26 cellular contexts compared by ENCODE assay signal in the genomic region with DNA sequence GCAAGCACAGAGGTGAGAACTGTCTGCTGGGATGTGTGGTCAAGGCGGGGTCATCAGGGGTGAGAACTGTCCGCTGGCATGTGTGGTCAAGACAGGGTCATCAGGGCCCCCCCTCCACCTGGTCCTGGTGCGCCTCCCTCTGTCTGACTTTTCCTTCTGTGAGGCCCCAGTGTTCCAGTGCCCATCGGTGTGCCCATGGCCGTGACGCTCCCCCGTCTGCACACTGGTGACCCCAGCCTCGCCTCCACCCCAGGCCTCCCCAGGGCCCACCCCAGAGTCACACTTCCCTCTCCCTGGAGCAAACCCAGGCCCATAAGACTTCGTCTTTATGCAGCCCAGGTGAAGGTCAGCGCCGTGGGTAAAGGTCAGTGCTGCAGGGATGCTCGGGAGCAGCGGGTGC.
DNase-seq lines count a peak whose midpoint lies in the region; ATAC-seq and TF ChIP-seq lines count a peak whose summit lies in the region.
"Had no signal": no experiment of that assay in that cellular context is flagged by ENCODE, and none has a peak within 500 bp of the region (broad histone marks: within the 10 kb centered on the region; RNA-seq: fewer than 3 reads in every experiment).

No MANE protein-coding gene starts in this region.

- H3K9me3 ChIP-seq in naive thymus-derived CD4-positive, alpha-beta T cell (ENCODE audit: control insufficient read depth in 2 of 3, low read length in 3 of 3), result no peaks in the 10 kb centered on the region
- H3K9me3 ChIP-seq in sigmoid colon (no peaks in the 10 kb centered on the region), prostate gland (no peaks in the 10 kb centered on the region), mucosa of descending colon (peaks cover 6% of the 10 kb centered on the region)
- H3K9me3 ChIP-seq: A549; BLaER1 treated with 17β-estradiol and CSF1 and Interleukin-3, amounts not matched to agents 10 nM and 100 nM had no signal

- no peak overlapping the region for H3K27ac Mint-ChIP-seq in natural killer cell treated with Interleukin-12 subunit alpha and Interleukin-12 subunit beta and Interleukin-15 and Interleukin-18, amount 100 ng/mL, for 72 hours
- H3K27ac Mint-ChIP-seq in natural killer cell, result no peak overlapping the region
- no peak overlapping the region for H3K27ac Mint-ChIP-seq in naive thymus-derived CD4-positive, alpha-beta T cell
- no peak overlapping the region for H3K27ac Mint-ChIP-seq in stimulated activated memory B cell treated with anti-CD40 and anti-IgM and Interleukin-4, amounts not matched to agents 10 μg/mL and 1 μg/mL and 100 μg/mL, for 72 hours
- H3K27ac Mint-ChIP-seq: B cell; CD4-positive, alpha-beta memory T cell; CD4-positive, CD25-positive, alpha-beta regulatory T cell; CD8-positive, alpha-beta memory T cell had no signal

- no peak for TF ChIP-seq EP300 in sigmoid colon (IDR thresholded peaks at IDR 0.05)

- no peaks in the 10 kb centered on the region for H3K36me3 ChIP-seq in naive thymus-derived CD4-positive, alpha-beta T cell (ENCODE audit: control insufficient read depth in 2 of 3, insufficient read depth in 3 of 3, low read length in 3 of 3)
- H3K36me3 ChIP-seq in sigmoid colon, result no peaks in the 10 kb centered on the region
- H3K36me3 ChIP-seq in prostate gland, result no peaks in the 10 kb centered on the region
- H3K36me3 ChIP-seq in mucosa of descending colon (ENCODE audit: low read depth), result no peaks in the 10 kb centered on the region
- H3K36me3 ChIP-seq: BLaER1 treated with 17β-estradiol and CSF1 and Interleukin-3, amounts not matched to agents 10 nM and 100 nM had no signal

- ATAC-seq in natural killer cell treated with Interleukin-12 subunit alpha and Interleukin-12 subunit beta and Interleukin-15 and Interleukin-18, amount 100 ng/mL, for 72 hours, result peak; percentile 24 to 43
- ATAC-seq in natural killer cell, result no peak
- ATAC-seq in naive thymus-derived CD4-positive, alpha-beta T cell, result peak; percentile 32
- ATAC-seq in stimulated activated memory B cell treated with anti-CD40 and anti-IgM and Interleukin-4, amounts not matched to agents 10 μg/mL and 1 μg/mL and 100 μg/mL, for 72 hours, result peak; percentile 53
- no peak for ATAC-seq in HG03135 (IDR thresholded peaks at IDR 0.05; ENCODE audit: unreplicated experiment)
- ATAC-seq in mucosa of descending colon, result no peak
- ATAC-seq: A549, GM12878 had no signal

- CTCF ChIA-PET in naive thymus-derived CD4-positive, alpha-beta T cell (lab: Charles Lee), result no interaction called here

- H3K27me3 Mint-ChIP-seq in natural killer cell treated with Interleukin-12 subunit alpha and Interleukin-12 subunit beta and Interleukin-15 and Interleukin-18, amount 100 ng/mL, for 72 hours, result peaks cover 0 to 13% of the 10 kb centered on the region in 2 donors
- peaks cover 0 to 1% of the 10 kb centered on the region in 2 donors for H3K27me3 Mint-ChIP-seq in natural killer cell (ENCODE audit: low read depth in 2 of 2)
- H3K27me3 Mint-ChIP-seq in naive thymus-derived CD4-positive, alpha-beta T cell, result peaks cover 0 to 45% (median 0%) of the 10 kb centered on the region in 5 donors
- H3K27me3 Mint-ChIP-seq in stimulated activated memory B cell treated with anti-CD40 and anti-IgM and Interleukin-4, amounts not matched to agents 10 μg/mL and 1 μg/mL and 100 μg/mL, for 72 hours, result no peaks in the 10 kb centered on the region
- H3K27me3 Mint-ChIP-seq: B cell; CD8-positive, alpha-beta memory T cell had no signal

- peaks cover under 1% of the 10 kb centered on the region for H3K9me3 Mint-ChIP-seq in natural killer cell treated with Interleukin-12 subunit alpha and Interleukin-12 subunit beta and Interleukin-15 and Interleukin-18, amount 100 ng/mL, for 72 hours
- H3K9me3 Mint-ChIP-seq in natural killer cell, result peaks cover 0 to under 1% of the 10 kb centered on the region in 2 donors
- peaks cover 0 to 6% (median under 1%) of the 10 kb centered on the region in 11 donors for H3K9me3 Mint-ChIP-seq in naive thymus-derived CD4-positive, alpha-beta T cell
- H3K9me3 Mint-ChIP-seq in stimulated activated memory B cell treated with anti-CD40 and anti-IgM and Interleukin-4, amounts not matched to agents 10 μg/mL and 1 μg/mL and 100 μg/mL, for 72 hours, result peaks cover 17% of the 10 kb centered on the region

- WGBS in sigmoid colon, 2 donors, result 83 to 85% methylated on average over 13 of the region's 13 CpGs
- WGBS in prostate gland, result 84% methylated on average over 13 of the region's 13 CpGs

- DNase-seq in natural killer cell treated with Interleukin-12 subunit alpha and Interleukin-12 subunit beta and Interleukin-15 and Interleukin-18, amount 100 ng/mL, for 72 hours (ENCODE audit: low spot score), result no peak
- DNase-seq in natural killer cell (no peak), sigmoid colon (peak; percentile 46), prostate gland (ENCODE audit: low spot score) (no peak), mucosa of descending colon (no peak)
- no peak for DNase-seq in naive thymus-derived CD4-positive, alpha-beta T cell
- DNase-seq: AML-193; CD4-positive, alpha-beta memory T cell; CD4-positive, CD25-positive, alpha-beta regulatory T cell; CD8-positive, alpha-beta memory T cell; COR-L47; DMS 273 treated with DMSO at 0.1 percent for 48 hours; DMS153; DMS53; DMS79; DND-41; EL; GDM1 had no signal

- TF ChIP-seq CTCF in natural killer cell (IDR thresholded peaks at IDR 0.05), result no peak
- TF ChIP-seq CTCF in sigmoid colon (IDR thresholded peaks at IDR 0.05), result no peak
- no peak for TF ChIP-seq CTCF in prostate gland (IDR thresholded peaks at IDR 0.05)
- TF ChIP-seq CTCF in mucosa of descending colon (IDR thresholded peaks at IDR 0.05), result no peak

- no peak overlapping the region for H3K4me3 ChIP-seq in naive thymus-derived CD4-positive, alpha-beta T cell (ENCODE audit: low read length)
- H3K4me3 ChIP-seq in sigmoid colon (no peak overlapping the region), prostate gland (no peak overlapping the region), mucosa of descending colon (no peak overlapping the region)
- H3K4me3 ChIP-seq: A549; BLaER1 treated with 17β-estradiol and CSF1 and Interleukin-3, amounts not matched to agents 10 nM and 100 nM; GM12878 had no signal

- POLR2A ChIA-PET in naive thymus-derived CD4-positive, alpha-beta T cell (lab: Charles Lee), result no interaction called here

- no peak overlapping the region for H3K27ac ChIP-seq in naive thymus-derived CD4-positive, alpha-beta T cell (ENCODE audit: low read depth, low read length)
- H3K27ac ChIP-seq in sigmoid colon (no peak overlapping the region), prostate gland (no peak overlapping the region)
- H3K27ac ChIP-seq: 22Rv1; A549; BLaER1 treated with 17β-estradiol and CSF1 and Interleukin-3, amounts not matched to agents 10 nM and 100 nM; C4-2B had no signal

- H3K36me3 Mint-ChIP-seq in natural killer cell treated with Interleukin-12 subunit alpha and Interleukin-12 subunit beta and Interleukin-15 and Interleukin-18, amount 100 ng/mL, for 72 hours, result no peaks in the 10 kb centered on the region
- H3K36me3 Mint-ChIP-seq in natural killer cell, result no peaks in the 10 kb centered on the region
- peaks cover 0 to under 1% (median 0%) of the 10 kb centered on the region in 5 donors for H3K36me3 Mint-ChIP-seq in naive thymus-derived CD4-positive, alpha-beta T cell
- H3K36me3 Mint-ChIP-seq in stimulated activated memory B cell treated with anti-CD40 and anti-IgM and Interleukin-4, amounts not matched to agents 10 μg/mL and 1 μg/mL and 100 μg/mL, for 72 hours, result no peaks in the 10 kb centered on the region
- H3K36me3 Mint-ChIP-seq: CD4-positive, alpha-beta memory T cell; CD4-positive, CD25-positive, alpha-beta regulatory T cell; CD8-positive, alpha-beta memory T cell had no signal

- intact Hi-C loops in natural killer cell (cut with micrococcal nuclease) (no loop called here), sigmoid colon (cut with DNase I) (no loop called here), prostate gland (cut with DNase I) (no loop called here), mucosa of descending colon (cut with DNase I, micrococcal nuclease) (no loop called here)
- intact Hi-C loops in naive thymus-derived CD4-positive, alpha-beta T cell (cut with micrococcal nuclease), result no loop called here

- H3K27me3 ChIP-seq in naive thymus-derived CD4-positive, alpha-beta T cell (ENCODE audit: control insufficient read depth in 2 of 2, insufficient read depth in 2 of 2, low read length in 2 of 2), result no peaks in the 10 kb centered on the region
- H3K27me3 ChIP-seq in sigmoid colon, result no peaks in the 10 kb centered on the region
- H3K27me3 ChIP-seq in prostate gland (replicated peaks; ENCODE audit: insufficient read depth), result no peaks in the 10 kb centered on the region
- H3K27me3 ChIP-seq: BLaER1 treated with 17β-estradiol and CSF1 and Interleukin-3, amounts not matched to agents 10 nM and 100 nM had no signal

- no peak overlapping the region for H3K4me3 Mint-ChIP-seq in natural killer cell treated with Interleukin-12 subunit alpha and Interleukin-12 subunit beta and Interleukin-15 and Interleukin-18, amount 100 ng/mL, for 72 hours
- H3K4me3 Mint-ChIP-seq in natural killer cell, result no peak overlapping the region
- H3K4me3 Mint-ChIP-seq in naive thymus-derived CD4-positive, alpha-beta T cell, result no peak overlapping the region
- H3K4me3 Mint-ChIP-seq in stimulated activated memory B cell treated with anti-CD40 and anti-IgM and Interleukin-4, amounts not matched to agents 10 μg/mL and 1 μg/mL and 100 μg/mL, for 72 hours, result no peak overlapping the region
- H3K4me3 Mint-ChIP-seq: B cell; CD4-positive, alpha-beta memory T cell; CD4-positive, CD25-positive, alpha-beta regulatory T cell; CD8-positive, alpha-beta memory T cell had no signal

- TF ChIP-seq POLR2A in sigmoid colon (IDR thresholded peaks at IDR 0.05) (no peak), prostate gland (IDR thresholded peaks at IDR 0.05) (no peak)

- H3K4me1 ChIP-seq in naive thymus-derived CD4-positive, alpha-beta T cell (ENCODE audit: control insufficient read depth in 2 of 2, insufficient read depth in 2 of 2, low read length in 2 of 2), result no peaks in the 10 kb centered on the region
- H3K4me1 ChIP-seq in sigmoid colon, result no peaks in the 10 kb centered on the region
- H3K4me1 ChIP-seq in prostate gland (replicated peaks), result no peaks in the 10 kb centered on the region
- no peaks in the 10 kb centered on the region for H3K4me1 ChIP-seq in mucosa of descending colon (ENCODE audit: low read depth)
- H3K4me1 ChIP-seq: A549 had no signal

- peaks cover 0 to under 1% of the 10 kb centered on the region in 2 donors for H3K4me1 Mint-ChIP-seq in natural killer cell treated with Interleukin-12 subunit alpha and Interleukin-12 subunit beta and Interleukin-15 and Interleukin-18, amount 100 ng/mL, for 72 hours (ENCODE audit: low read depth in 2 of 2)
- H3K4me1 Mint-ChIP-seq in natural killer cell, result no peaks in the 10 kb centered on the region
- H3K4me1 Mint-ChIP-seq in naive thymus-derived CD4-positive, alpha-beta T cell, result peaks cover 0 to 4% (median 0%) of the 10 kb centered on the region in 7 donors
- H3K4me1 Mint-ChIP-seq in stimulated activated memory B cell treated with anti-CD40 and anti-IgM and Interleukin-4, amounts not matched to agents 10 μg/mL and 1 μg/mL and 100 μg/mL, for 72 hours, result no peaks in the 10 kb centered on the region
- H3K4me1 Mint-ChIP-seq: B cell; CD4-positive, CD25-positive, alpha-beta regulatory T cell; CD8-positive, alpha-beta memory T cell had no signal

Comparison
In these comparisons a context has a peak if more than half of its experiments do, and no peak if none do; other contexts are left out.
1. ATAC-seq: peak in natural killer cell treated with Interleukin-12 subunit alpha and Interleukin-12 subunit beta and Interleukin-15 and Interleukin-18, amount 100 ng/mL, for 72 hours (2 of 2), naive thymus-derived CD4-positive, alpha-beta T cell (single experiment) and stimulated activated memory B cell treated with anti-CD40 and anti-IgM and Interleukin-4, amounts not matched to agents 10 μg/mL and 1 μg/mL and 100 μg/mL, for 72 hours (single experiment); none in natural killer cell (0 of 3), HG03135 (single experiment) and mucosa of descending colon (single experiment).